ENCODE assay signal across 20 cellular contexts in the genomic region with DNA sequence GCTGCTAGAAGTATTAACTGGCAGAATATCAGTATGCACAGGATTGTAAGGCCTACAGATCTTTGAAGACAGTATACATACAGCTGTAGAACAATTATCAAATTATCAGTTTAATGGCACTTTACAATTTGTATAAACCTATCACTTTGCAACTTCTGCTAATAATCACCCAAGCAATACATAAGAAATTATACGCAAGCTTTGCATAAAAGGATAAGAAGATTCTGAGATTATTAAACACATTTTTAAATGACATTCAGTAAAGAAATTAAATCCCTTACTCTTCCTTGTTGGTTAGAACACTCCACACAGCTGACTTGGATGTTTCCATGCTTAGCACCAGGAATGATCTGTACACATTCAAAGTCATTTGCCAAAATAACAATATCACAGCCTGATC. TPM values are rescaled to one million over a fixed set of nuclear protein-coding genes. Genes with fewer than 3 reads are reported as not detected.
A peak's percentile ranks its signal among the peaks of the same experiment; 100 is the strongest.
DNase-seq lines count a peak whose midpoint lies in the region; ATAC-seq, FAIRE-seq and TF ChIP-seq lines count a peak whose summit lies in the region.
"Had no signal": no experiment of that assay in that cellular context is flagged by ENCODE, and none has a peak within 500 bp of the region (broad histone marks: within the 10 kb centered on the region; RNA-seq: fewer than 3 reads in every experiment).

No MANE protein-coding gene starts in this region.

- no peaks in the 10 kb centered on the region; a peak in 1 of 4 replicates for H3K79me1 ChIP-seq in IMR-90 (ENCODE audit: low read depth in 1 of 2, low read length in 2 of 2)

- no peak overlapping the region for H2BK5ac ChIP-seq in IMR-90 (ENCODE audit: low read depth, low read length, poor library complexity, severe bottlenecking)

- no peak for TF ChIP-seq EP300 in A549 (IDR thresholded peaks at IDR 0.05)
- no peak for TF ChIP-seq EP300 in K562 (IDR thresholded peaks at IDR 0.05; ENCODE audit: low read length)

- ATAC-seq in A549: no peak
- no peak for ATAC-seq in IMR-90 (ENCODE audit: low read depth)
- no peak for ATAC-seq in K562
- ATAC-seq in HG03175 (IDR thresholded peaks at IDR 0.05; ENCODE audit: unreplicated experiment): no peak
- ATAC-seq in HG03457 (IDR thresholded peaks at IDR 0.05; ENCODE audit: unreplicated experiment): no peak
- ATAC-seq: GM23338 had no signal

- POLR2A ChIA-PET in A549 (lab: Yijun Ruan, JAX) (no interaction called here), IMR-90 (lab: Charles Lee; ENCODE audit: unreplicated experiment) (no interaction called here), K562 (lab: Yijun Ruan, JAX) (no interaction called here)

- TF ChIP-seq CTCF in A549 (IDR thresholded peaks at IDR 0.05) (no peak), IMR-90 (conservative IDR thresholded peaks at IDR 0.05; ENCODE audit: low read depth, low read length) (no peak), K562 (IDR thresholded peaks at IDR 0.05 in 2 of 3, conservative IDR thresholded peaks at IDR 0.05 in 1 of 3; ENCODE audit: insufficient read depth in 2 of 3, low read depth in 1 of 3, low read length in 3 of 3) (no peak), spleen (IDR thresholded peaks at IDR 0.05 in 8 of 11, conservative IDR thresholded peaks at IDR 0.05 in 3 of 11) (no peak)

- H3K27me3 ChIP-seq in IMR-90 (ENCODE audit: control insufficient read depth, insufficient read depth, low read length) (no peaks in the 10 kb centered on the region), K562 (ENCODE audit: control insufficient read depth in 2 of 2, insufficient read depth in 2 of 2, low read length in 2 of 2) (no peaks in the 10 kb centered on the region), spleen (replicated peaks in 1 of 7) (no peaks in the 10 kb centered on the region)
- H3K27me3 ChIP-seq: BE2C had no signal

- H3K4me1 ChIP-seq in A549: peaks cover 7% of the 10 kb centered on the region; the same call in 1 of the 3 replicates
- H3K4me1 ChIP-seq in IMR-90 (ENCODE audit: control insufficient read depth, insufficient read depth, low read length): peaks cover 4% of the 10 kb centered on the region
- peaks cover 4 to 42% of the 10 kb centered on the region in 2 experiments; a peak in 4 of 5 replicates for H3K4me1 ChIP-seq in K562 (replicated peaks in 1 of 2; ENCODE audit: control insufficient read depth in 2 of 2, insufficient read depth in 2 of 2, low read length in 2 of 2)
- H3K4me1 ChIP-seq in spleen: peaks cover 0 to 41% (median 4%) of the 10 kb centered on the region in 6 donors

- no peak overlapping the region for H4K5ac ChIP-seq in IMR-90 (ENCODE audit: low read depth, low read length)

- H3K36me3 ChIP-seq in IMR-90 (ENCODE audit: control insufficient read depth, insufficient read depth, low read length) (no peaks in the 10 kb centered on the region), K562 (ENCODE audit: control insufficient read depth, insufficient read depth, low read length) (0 out of 3 replicates have a peak, but pooled peaks cover 2% of the 10 kb centered on the region), spleen (no peaks in the 10 kb centered on the region)
- H3K36me3 ChIP-seq: BE2C had no signal

- H3K79me2 ChIP-seq in K562 (ENCODE audit: control insufficient read depth, insufficient read depth, low read length): peaks cover 56% of the 10 kb centered on the region

- H3K27ac ChIP-seq in A549: no peak overlapping the region
- H3K27ac ChIP-seq in IMR-90 (ENCODE audit: insufficient read depth, low read length): no peak overlapping the region
- no peak overlapping the region for H3K27ac ChIP-seq in K562 (ENCODE audit: extremely low read depth, low read depth, low read length)
- H3K27ac ChIP-seq in spleen: peak overlapping the region in 6 of 8 donors; percentile 3 to 85 (median 72)

- H2AK9ac ChIP-seq in IMR-90 (replicated peaks; ENCODE audit: low read depth, low read length, poor library complexity): no peak overlapping the region

- dilution Hi-C loops in IMR-90 (cut with HindIII; ENCODE audit: low sequenced_read_pairs, unreplicated experiment): no loop called here

- H3K9me3 ChIP-seq in A549 (no peaks in the 10 kb centered on the region), IMR-90 (ENCODE audit: control insufficient read depth, insufficient read depth, low read length) (no peaks in the 10 kb centered on the region), K562 (replicated peaks; ENCODE audit: control insufficient read depth, insufficient read depth, low read depth, low read length) (no peaks in the 10 kb centered on the region), spleen (no peaks in the 10 kb centered on the region)
- H3K9me3 ChIP-seq: BE2C, Caco-2 had no signal

- H3K18ac ChIP-seq in IMR-90 (ENCODE audit: low read depth, low read length): no peak overlapping the region

- no peak overlapping the region for H2AFZ ChIP-seq in IMR-90 (replicated peaks; ENCODE audit: low read length, poor library complexity)
- no peak overlapping the region for H2AFZ ChIP-seq in K562 (ENCODE audit: low read depth, low read length)
- H2AFZ ChIP-seq: GM23338 had no signal

- H4K91ac ChIP-seq in IMR-90 (ENCODE audit: insufficient read depth, low read depth, low read length): no peak overlapping the region

- no peak overlapping the region for H4K8ac ChIP-seq in IMR-90 (ENCODE audit: low read depth in 2 of 2, low read length in 2 of 2)

- no peaks in the 10 kb centered on the region for H3K9me1 ChIP-seq in IMR-90 (ENCODE audit: insufficient read depth, low read length)
- no peaks in the 10 kb centered on the region for H3K9me1 ChIP-seq in K562 (ENCODE audit: control insufficient read depth, insufficient read depth, low read length)

- H2BK15ac ChIP-seq in IMR-90 (ENCODE audit: low read depth, low read length): no peak overlapping the region

- H3K14ac ChIP-seq in IMR-90 (replicated peaks; ENCODE audit: low read depth, low read length): no peak overlapping the region

- intact Hi-C loops in IMR-90 (cut with micrococcal nuclease) (no loop called here), K562 (cut with micrococcal nuclease) (no loop called here), spleen (cut with DNase I; ENCODE audit: low total_unique reads) (no loop called here)

- TF ChIP-seq RAD21 in A549 (conservative IDR thresholded peaks at IDR 0.05 in 1 of 2, IDR thresholded peaks at IDR 0.05 in 1 of 2): no peak
- no peak for TF ChIP-seq RAD21 in IMR-90 (IDR thresholded peaks at IDR 0.05; ENCODE audit: low read length)
- no peak for TF ChIP-seq RAD21 in K562 (CRISPR knock-in tag; conservative IDR thresholded peaks at IDR 0.05 in 1 of 2, IDR thresholded peaks at IDR 0.05 in 1 of 2)

- CTCF ChIA-PET in A549 (lab: Yijun Ruan, JAX) (interaction anchor here (0.5 to 0.7 kb wide), 2 partner anchors 377 to 393 kb away, joined by 3 to 4 read pairs; no protein-coding TSS in a partner anchor), IMR-90 (lab: Yijun Ruan, JAX) (no interaction called here), K562 (lab: Yijun Ruan, JAX; ENCODE audit: low intra/inter-chr PET ratio) (no interaction called here)

- H3K9ac ChIP-seq in IMR-90 (ENCODE audit: low read depth, low read length) (no peak overlapping the region), K562 (ENCODE audit: insufficient read depth in 1 of 2, low read depth in 2 of 2, low read length in 2 of 2) (no peak overlapping the region)

- no peak overlapping the region for H3K56ac ChIP-seq in IMR-90 (ENCODE audit: extremely low read depth, insufficient read depth, low read length)

- 94% methylated on average over 1 of the region's 1 CpG for WGBS in A549 (ENCODE audit: missing lambda C conversion rate)
- WGBS in IMR-90 (ENCODE audit: extremely low coverage in 2 of 2, insufficient read length in 1 of 2), 2 experiments: no CpG with 5 or more reads among the region's 1 CpG
- 95% methylated on average over 1 of the region's 1 CpG for WGBS in K562 (ENCODE audit: insufficient coverage, low coverage, missing lambda C conversion rate)
- WGBS in spleen, 5 donors: 93 to 100% (median 97%) methylated on average over 1 of the region's 1 CpG

- no peak overlapping the region for H3K4ac ChIP-seq in IMR-90 (ENCODE audit: low read depth, low read length)

- DNase-seq in A549 (ENCODE audit: low read depth in 1 of 2, low spot score in 1 of 2) (no peak), IMR-90 (no peak), K562 (ENCODE audit: extremely low read depth in 1 of 4, low spot score in 3 of 4) (no peak), spleen (no peak)
- DNase-seq in activated effector memory CD4-positive, alpha-beta T cell treated with anti-CD3 and anti-CD28 coated beads, Interleukin-2, amount 50 U/mL, for 16 hours: no peak
- DNase-seq: 8988T; ACHN; BE2C; C1 segment of cervical spinal cord; Caco-2; CD4-positive, alpha-beta T cell; HCEC 1CT had no signal

- H3K4me3 ChIP-seq in A549 (no peak overlapping the region), IMR-90 (ENCODE audit: insufficient read depth, low read depth, low read length) (no peak overlapping the region), K562 (no peak overlapping the region), spleen (no peak overlapping the region)
- H3K4me3 ChIP-seq: GM23338 had no signal

- in situ Hi-C loops in IMR-90 (cut with MboI; ENCODE audit: low sequenced_read_pairs) (no loop called here), K562 (cut with MboI) (no loop called here)

- TF ChIP-seq POLR2A in A549 (IDR thresholded peaks at IDR 0.05; ENCODE audit: low read length): no peak
- TF ChIP-seq POLR2A in IMR-90 (IDR thresholded peaks at IDR 0.05; ENCODE audit: low read depth, low read length): no peak
- TF ChIP-seq POLR2A in K562 (conservative IDR thresholded peaks at IDR 0.05): no peak
- no peak for TF ChIP-seq POLR2A in spleen (IDR thresholded peaks at IDR 0.05)

- no peak for FAIRE-seq in A549 (lab: Jason Lieb, UNC)
- peak; percentile 26 for FAIRE-seq in K562 (lab: Jason Lieb, UNC)
- FAIRE-seq: D721Med, G401.6, GM12891, GM19239, H54 had no signal

- H3K23ac ChIP-seq in IMR-90 (ENCODE audit: low read depth, low read length): no peak overlapping the region

- H3K4me2 ChIP-seq in A549: no peak overlapping the region
- no peak overlapping the region for H3K4me2 ChIP-seq in IMR-90 (ENCODE audit: low read depth, low read length)
- no peak overlapping the region for H3K4me2 ChIP-seq in K562 (ENCODE audit: insufficient read depth, low read length)
- H3K4me2 ChIP-seq: GM23338 had no signal

- no peak overlapping the region for H2AK5ac ChIP-seq in IMR-90 (ENCODE audit: low read depth, low read length)

- BruUV-seq in IMR-90 (replicated peaks; lab: Mats Ljungman, UMichigan): no TSS peak
- BruUV-seq in K562 (replicated peaks; lab: Mats Ljungman, UMichigan): no TSS peak

- no peak overlapping the region for H2BK20ac ChIP-seq in IMR-90 (ENCODE audit: low read depth, low read length)

- no peaks in the 10 kb centered on the region for H4K20me1 ChIP-seq in IMR-90 (ENCODE audit: insufficient read depth, low read length)
- H4K20me1 ChIP-seq in K562 (replicated peaks; ENCODE audit: control insufficient read depth, insufficient read depth, low read length): no peaks in the 10 kb centered on the region

- H2BK120ac ChIP-seq in IMR-90 (ENCODE audit: low read depth, low read length): no peak overlapping the region

RNA-seq across cellular contexts. Expression of a gene that starts 46.8 kb away (rescaled TPM):
- 50.9 and 58.7 TPM in 2 replicates for polyA plus RNA-seq in A549 (2011; rRNA removed)
- 10.7 and 10.9 TPM in 2 replicates for polyA plus RNA-seq in A549 (2012; cell fraction: cytosol; rRNA removed)
- polyA plus RNA-seq in A549 (2012; cell fraction: nucleus; rRNA removed): 24.8 and 41.3 TPM in 2 replicates
- 23.9 to 25.6 TPM (median 25.0 TPM) in 3 replicates for polyA plus RNA-seq in A549 (2017; fragmentation: RNase III; extraction: RNeasy Plus Mini Kit Qiagen cat#74134 plus additional on column Dnase treatment)
- 32.2 TPM in 2 replicates for polyA minus RNA-seq in A549 (2011; rRNA and poly(A)+ RNA removed)
- total RNA-seq in IMR-90 (2012; rRNA removed): 21.9 and 34.4 TPM in 2 replicates
- 6.9 and 9.7 TPM in 2 replicates for polyA plus RNA-seq in IMR-90 (2012; rRNA removed)
- polyA plus RNA-seq in IMR-90 (2012; cell fraction: cytosol; rRNA removed): 1.5 and 35.0 TPM in 2 replicates
- polyA plus RNA-seq in IMR-90 (2012; cell fraction: nucleus; rRNA removed; ENCODE audit: low replicate concordance): 46.0 and 166 TPM in 2 replicates
- total RNA-seq in K562 (2011; cell fraction: chromatin; rRNA removed; ENCODE audit: low replicate concordance): 77.2 and 279 TPM in 2 replicates
- 32.7 and 55.5 TPM in 2 replicates for total RNA-seq in K562 (2011; cell fraction: nucleolus; rRNA removed)
- 96.4 and 108 TPM in 2 replicates for total RNA-seq in K562 (2011; cell fraction: nucleoplasm; rRNA removed)
- total RNA-seq in K562 (2014; rRNA removed): 19.1 and 21.4 TPM in 2 replicates
- 47.7 and 51.7 TPM in 2 replicates for total RNA-seq in K562 (2014; rRNA removed; fragmentation: Illumina TruSeq; extraction: Trizol)
- 46.6 and 52.6 TPM in 2 replicates for total RNA-seq in K562 (2015; rRNA removed; fragmentation: Illumina TruSeq; extraction: Trizol)
- 27.2 and 30.7 TPM in 2 replicates for total RNA-seq in K562 (2021)
- polyA plus RNA-seq in K562 (2011; rRNA removed): 29.1 and 57.7 TPM in 2 replicates
- 10.3 and 11.5 TPM in 2 replicates for polyA plus RNA-seq in K562 (2011; cell fraction: cytosol; rRNA removed)
- 89.0 and 105 TPM in 2 replicates for polyA plus RNA-seq in K562 (2011; cell fraction: nucleus; rRNA removed)
- polyA plus RNA-seq in K562 (2012): 33.2 and 71.4 TPM in 2 replicates
- 36.6 and 43.6 TPM in 2 replicates for polyA plus RNA-seq in K562 (2014; fragmentation: Illumina TruSeq; extraction: Trizol)
- polyA plus RNA-seq in K562 (2014; fragmentation: Nextera tagmentation; extraction: Ambion mirVana): 10 to 100 TPM in 1 of 2 experiments, 1 to 10 TPM in 1; 9.3 to 16.2 TPM
- polyA plus RNA-seq in K562 (2014; rRNA removed): 25.2 and 26.8 TPM in 2 replicates
- polyA minus RNA-seq in K562 (2011; rRNA and poly(A)+ RNA removed): 39.8 and 45.9 TPM in 2 replicates
- polyA minus RNA-seq in K562 (2011; cell fraction: cytosol; rRNA and poly(A)+ RNA removed): 8.6 and 15.8 TPM in 2 replicates
- 45.1 and 48.7 TPM in 2 replicates for polyA minus RNA-seq in K562 (2011; cell fraction: nucleus; rRNA and poly(A)+ RNA removed)
- total RNA-seq in spleen: 100 to 1,000 TPM in 2 of 7 donors, 10 to 100 TPM in 5; 57.9 to 140 (median 72.1) TPM
- polyA plus RNA-seq in spleen: 10 to 100 TPM; 11.1 to 33.5 (median 21.1) TPM

Comparison
In these comparisons a context has a peak if more than half of its experiments do, and no peak if none do; other contexts are left out.
1. H3K27ac ChIP-seq: peak in spleen (6 of 8); none in A549 (0 of 2), IMR-90 (single experiment) and K562 (single experiment).